13 cellular contexts compared by ENCODE assay signal in the genomic region with DNA sequence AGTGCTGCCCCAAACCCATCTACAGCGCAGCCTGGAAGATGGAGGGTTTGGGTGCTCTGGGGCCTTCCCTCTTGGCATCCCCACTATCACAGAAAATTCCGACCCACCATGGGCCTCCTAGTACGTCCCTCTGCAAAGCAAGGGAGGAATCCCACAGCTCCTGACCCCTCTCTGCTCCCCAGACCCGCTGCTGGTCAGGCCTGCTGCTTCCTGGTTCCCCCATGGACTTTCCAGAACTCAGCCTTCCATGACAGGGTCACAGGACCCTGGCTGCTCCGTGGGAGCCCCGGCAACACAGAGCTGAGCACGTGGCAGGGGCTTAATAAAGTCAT. TPM values are rescaled to one million over a fixed set of nuclear protein-coding genes. Genes with fewer than 3 reads are reported as not detected.
DNase-seq lines count a peak whose midpoint lies in the region; ATAC-seq and TF ChIP-seq lines count a peak whose summit lies in the region.
"Had no signal": no experiment of that assay in that cellular context is flagged by ENCODE, and none has a peak within 500 bp of the region (broad histone marks: within the 10 kb centered on the region; RNA-seq: fewer than 3 reads in every experiment).

No MANE protein-coding gene starts in this region.

- 74 to 80% methylated on average over 2 to 7 of the region's 7 CpGs for WGBS in esophagus squamous epithelium, 2 donors

- peaks cover 87% of the 10 kb centered on the region for H3K4me1 ChIP-seq in BLaER1
- H3K4me1 ChIP-seq in esophagus squamous epithelium, result peaks cover 43 to 75% (median 52%) of the 10 kb centered on the region in 3 donors
- peaks cover 59% of the 10 kb centered on the region for H3K4me1 ChIP-seq in osteoblast (ENCODE audit: insufficient read depth, low read length)

- no peak overlapping the region for H2AFZ ChIP-seq in osteoblast (ENCODE audit: low read length)

- no peak for ATAC-seq in HG03045 (IDR thresholded peaks at IDR 0.05; ENCODE audit: unreplicated experiment)

- peak overlapping the region; percentile 72 for H3K27ac ChIP-seq in BLaER1
- peak overlapping the region; percentile 86 for H3K27ac ChIP-seq in RWPE1
- peak overlapping the region; percentile 11 to 90 (median 87) for H3K27ac ChIP-seq in esophagus squamous epithelium
- peak overlapping the region; percentile 65 for H3K27ac ChIP-seq in osteoblast (ENCODE audit: low read depth, low read length)

- TF ChIP-seq POLR2A in esophagus squamous epithelium (IDR thresholded peaks at IDR 0.05), result no peak

- H3K27me3 ChIP-seq in BLaER1, result peaks cover 29% of the 10 kb centered on the region
- H3K27me3 ChIP-seq in esophagus squamous epithelium, result peaks cover 0 to 14% (median 0%) of the 10 kb centered on the region in 4 donors
- H3K27me3 ChIP-seq in osteoblast (ENCODE audit: insufficient read depth, low read length), result no peaks in the 10 kb centered on the region

- intact Hi-C loops in esophagus squamous epithelium (cut with DNase I), result no loop called here

- peak overlapping the region; percentile 92 for H3K4me2 ChIP-seq in BLaER1
- peak overlapping the region; percentile 94 for H3K4me2 ChIP-seq in osteoblast (ENCODE audit: insufficient read depth, low read length)

- H3K9me3 ChIP-seq in BLaER1 (peaks cover 16% of the 10 kb centered on the region), esophagus squamous epithelium (no peaks in the 10 kb centered on the region), osteoblast (ENCODE audit: low read depth, low read length) (no peaks in the 10 kb centered on the region)
- H3K9me3 ChIP-seq: Caco-2 had no signal

- POLR2A ChIA-PET in RWPE1 (lab: Yijun Ruan, JAX; ENCODE audit: low non-redundant PET), result no interaction called here

- CTCF ChIA-PET in RWPE1 (lab: Yijun Ruan, JAX), result interaction anchor here (0.7 to 0.9 kb wide), 2 partner anchors 13 to 496 kb away, joined by 3 read pairs; no protein-coding TSS in a partner anchor

- H4K20me1 ChIP-seq in BLaER1, result peaks cover 19% of the 10 kb centered on the region; the same call in 1 of the 2 replicates
- H4K20me1 ChIP-seq in osteoblast (ENCODE audit: insufficient read depth, low read length), result peaks cover 3% of the 10 kb centered on the region

- H3K9ac ChIP-seq in BLaER1, result peak overlapping the region; percentile 36; the same call in 1 of the 2 replicates

- DNase-seq in RWPE1 (ENCODE audit: low spot score) (no peak), esophagus squamous epithelium (lab: John Stamatoyannopoulos, UW) (no peak), osteoblast (ENCODE audit: insufficient read length, low spot score, missing footprints) (peak; percentile 44), NCI-H774 (lab: John Stamatoyannopoulos, UW) (no peak), NCI-H146 treated with DMSO at 0.1 percent for 48 hours (lab: John Stamatoyannopoulos, UW; ENCODE audit: unreplicated experiment) (no peak), Ammon's horn (ENCODE audit: low spot score) (no peak)
- DNase-seq: Caco-2, hypothalamus, occipital lobe had no signal

- no peaks in the 10 kb centered on the region for H3K36me3 ChIP-seq in BLaER1
- no peaks in the 10 kb centered on the region for H3K36me3 ChIP-seq in esophagus squamous epithelium
- peaks cover 3% of the 10 kb centered on the region for H3K36me3 ChIP-seq in osteoblast (ENCODE audit: insufficient read depth, low read length)

- peaks cover 48% of the 10 kb centered on the region for H3K79me2 ChIP-seq in osteoblast (ENCODE audit: insufficient read depth, low read length)

- TF ChIP-seq CTCF in RWPE1 (conservative IDR thresholded peaks at IDR 0.05; ENCODE audit: low read depth) (no peak), esophagus squamous epithelium (IDR thresholded peaks at IDR 0.05) (no peak), osteoblast (IDR thresholded peaks at IDR 0.05; ENCODE audit: extremely low read depth, low read depth, low read length) (no peak)

- H3K4me3 ChIP-seq in BLaER1, result peak overlapping the region; percentile 17; the same call in 1 of the 2 replicates
- no peak overlapping the region for H3K4me3 ChIP-seq in esophagus squamous epithelium
- H3K4me3 ChIP-seq in osteoblast (ENCODE audit: insufficient read depth, low read length), result peak overlapping the region; percentile 20

RNA-seq across cellular contexts. Expression of a gene that starts 3.1 kb away (rescaled TPM):
- 1 to 10 TPM; 4.3 to 7.7 (median 6.3) TPM for total RNA-seq in esophagus squamous epithelium
- 246 and 264 TPM in 2 replicates for total RNA-seq in osteoblast

RNA-seq across cellular contexts. Expression of a gene that starts 49.8 kb away (rescaled TPM):
- total RNA-seq in esophagus squamous epithelium (not detected), osteoblast (not detected in 2 replicates)
- total RNA-seq: Caco-2, cerebellum, occipital lobe, SK-MEL-5 had no signal

Comparison
In these comparisons a context has a peak if more than half of its experiments do, and no peak if none do; other contexts are left out.
1. H3K4me3 ChIP-seq: peak in BLaER1 (single experiment) and osteoblast (single experiment); none in esophagus squamous epithelium (0 of 4).
2. RNA of a gene that starts 3.1 kb away (total RNA-seq): 246 to 264 TPM in osteoblast; 4.3 to 7.7 TPM in esophagus squamous epithelium; every median in the first group is over 10 times any median in the second.
3. Peak in every context shown above with its lines, with median percentiles within 50 percentile points of each other: H3K27ac ChIP-seq.